ENCODE assay signal across 8 cellular contexts in genomic region chr17:64504769-64505319, GRCh38. TPM values are rescaled to one million over a fixed set of nuclear protein-coding genes. Genes with fewer than 3 reads are reported as not detected.
DNase-seq lines count a peak whose midpoint lies in the region; ATAC-seq and TF ChIP-seq lines count a peak whose summit lies in the region.

No MANE protein-coding gene starts in this region.

- H3K27ac Mint-ChIP-seq in MCF 10A (ENCODE audit: low read depth, unreplicated experiment), result peak overlapping the region; percentile 100

- H3K36me3 Mint-ChIP-seq in MCF 10A (ENCODE audit: insufficient read depth, unreplicated experiment), result peaks cover 76% of the 10 kb centered on the region

- ATAC-seq in HG03460 (IDR thresholded peaks at IDR 0.05; ENCODE audit: unreplicated experiment), result no peak
- ATAC-seq in GM18873 (IDR thresholded peaks at IDR 0.05; ENCODE audit: low FRiP score, unreplicated experiment), result no peak

- TF ChIP-seq CTCF in AG04450 (IDR thresholded peaks at IDR 0.05; ENCODE audit: low read depth, low read length) (no peak), MCF 10A (IDR thresholded peaks at IDR 0.05; ENCODE audit: unreplicated experiment) (no peak)

- H3K4me1 ChIP-seq in HUES6 (ENCODE audit: control insufficient read depth, insufficient read depth, low read length) (0 out of 2 replicates have a peak, but pooled peaks cover 11% of the 10 kb centered on the region), mesodermal cell (ENCODE audit: control insufficient read depth, insufficient read depth, low read length, poor library complexity, severe bottlenecking) (peaks cover 38% of the 10 kb centered on the region)

- POLR2A ChIA-PET in AG04450 (lab: Yijun Ruan, JAX), result interaction anchor here (0.7 to 2.9 kb wide), 18 partner anchors 8 to 731 kb away, joined by 3 to 77 read pairs (median 5); partner anchors contain the start of genes CCDC47, DDX42 and POLG2
- POLR2A ChIA-PET in MCF 10A (lab: Yijun Ruan, JAX), result interaction anchor here (0.6 to 6.5 kb wide), 43 partner anchors 8 to 882 kb away, joined by 3 to 225 read pairs (median 4); partner anchors contain the start of genes MILR1, PECAM1, POLG2 and SMURF2

- H3K4me3 ChIP-seq in AG04450 (ENCODE audit: low read depth, low read length) (peak overlapping the region; percentile 94), HUES6 (ENCODE audit: low read depth, low read length) (peak overlapping the region; percentile 91), mesodermal cell (ENCODE audit: extremely low read depth, insufficient read depth, low read length, poor library complexity, severe bottlenecking) (peak overlapping the region; percentile 98)

- H3K9me3 ChIP-seq in AG04450 (ENCODE audit: control insufficient read depth, insufficient read depth, low read length) (peaks cover 3% of the 10 kb centered on the region; the same call in 1 of the 2 replicates), HUES6 (ENCODE audit: control insufficient read depth, insufficient read depth, low read depth, low read length) (no peaks in the 10 kb centered on the region), mesodermal cell (ENCODE audit: control insufficient read depth, low read length) (no peaks in the 10 kb centered on the region)

- H3K27me3 ChIP-seq in AG04450 (ENCODE audit: control insufficient read depth, insufficient read depth, low read length), result no peaks in the 10 kb centered on the region
- H3K27me3 ChIP-seq in HUES6 (ENCODE audit: control insufficient read depth, insufficient read depth, low read length), result no peaks in the 10 kb centered on the region

- CTCF ChIA-PET in AG04450 (lab: Charles Lee) (interaction anchor here (0.8 to 3.0 kb wide), 2 partner anchors 12 to 13 kb away, joined by 3 to 14 read pairs; no protein-coding TSS in a partner anchor), MCF 10A (lab: Yijun Ruan, JAX) (interaction anchor here (0.6 to 0.8 kb wide), 3 partner anchors 85 to 232 kb away, joined by 3 to 4 read pairs (median 3); no protein-coding TSS in a partner anchor)

- WGBS in mesodermal cell (ENCODE audit: insufficient coverage in 2 of 2), 2 experiments, result 3% methylated on average over 12 to 13 of the region's 13 CpGs

- H3K27me3 Mint-ChIP-seq in MCF 10A (ENCODE audit: insufficient read depth, unreplicated experiment), result no peaks in the 10 kb centered on the region

- peaks cover 51% of the 10 kb centered on the region for H3K4me1 Mint-ChIP-seq in MCF 10A (ENCODE audit: insufficient read depth, unreplicated experiment)

- H3K27ac ChIP-seq in AG04450 (ENCODE audit: low read depth, low read length), result peak overlapping the region; percentile 99
- H3K27ac ChIP-seq in HUES6 (ENCODE audit: low read depth, low read length), result peak overlapping the region; percentile 99
- H3K27ac ChIP-seq in mesodermal cell (ENCODE audit: low read depth, low read length, severe bottlenecking), result peak overlapping the region; percentile 98

- peak overlapping the region; percentile 100 for H3K9ac ChIP-seq in HUES6 (ENCODE audit: low read length)

- DNase-seq in AG04450 (ENCODE audit: low read depth, low spot score) (no peak), MCF 10A (ENCODE audit: unreplicated experiment) (no peak), T-helper 9 cell (no peak)
- no peak for DNase-seq in activated CD8-positive, alpha-beta memory T cell treated with anti-CD3 and anti-CD28 coated beads, Interleukin-2, amount 50 U/mL, for 48 hours

- H3K4me3 Mint-ChIP-seq in MCF 10A (ENCODE audit: unreplicated experiment), result peak overlapping the region; percentile 99

- H3K9me3 Mint-ChIP-seq in MCF 10A (ENCODE audit: unreplicated experiment), result no peaks in the 10 kb centered on the region

- no TSS peak for BruUV-seq in MCF 10A (replicated peaks; lab: Mats Ljungman, UMichigan)

- intact Hi-C loops in MCF 10A (cut with micrococcal nuclease), result loop anchor here (1.0 kb wide), 1 partner anchor 8 kb away; the partner anchor contains the start of gene POLG2

- H3K36me3 ChIP-seq in HUES6 (ENCODE audit: control insufficient read depth, insufficient read depth, low read length) (peaks cover 67% of the 10 kb centered on the region), mesodermal cell (ENCODE audit: control insufficient read depth, insufficient read depth, low read length) (peaks cover 63% of the 10 kb centered on the region)

RNA-seq across cellular contexts. Expression of gene DDX5, which starts 1.2 kb away (rescaled TPM):
- polyA plus RNA-seq in AG04450 (2011; rRNA removed), result 722 and 915 TPM in 2 replicates
- 642 and 842 TPM in 2 replicates for polyA minus RNA-seq in AG04450 (2011; rRNA and poly(A)+ RNA removed)
- total RNA-seq in MCF 10A (2022), result 832 and 905 TPM in 2 replicates
- polyA plus RNA-seq in mesodermal cell (2013, experiment 1 of 2), result 516 TPM
- 561 TPM for polyA plus RNA-seq in mesodermal cell (2013, experiment 2 of 2)

RNA-seq across cellular contexts. Expression of gene CEP95, which starts 1.9 kb away (rescaled TPM):
- 18.6 and 29.8 TPM in 2 replicates for polyA plus RNA-seq in AG04450 (2011; rRNA removed)
- polyA minus RNA-seq in AG04450 (2011; rRNA and poly(A)+ RNA removed), result 20.1 and 23.8 TPM in 2 replicates
- 57.2 and 61.6 TPM in 2 replicates for total RNA-seq in MCF 10A (2022)
- 42.0 TPM for polyA plus RNA-seq in mesodermal cell (2013, experiment 1 of 2)
- polyA plus RNA-seq in mesodermal cell (2013, experiment 2 of 2), result 54.5 TPM

RNA-seq across cellular contexts. Expression of gene POLG2, which starts 8.0 kb away (rescaled TPM):
- 6.6 and 9.2 TPM in 2 replicates for polyA plus RNA-seq in AG04450 (2011; rRNA removed)
- 7.4 and 8.0 TPM in 2 replicates for polyA minus RNA-seq in AG04450 (2011; rRNA and poly(A)+ RNA removed)
- total RNA-seq in MCF 10A (2022), result 27.5 and 29.4 TPM in 2 replicates
- polyA plus RNA-seq in mesodermal cell (2013, experiment 1 of 2), result 15.3 TPM
- 17.5 TPM for polyA plus RNA-seq in mesodermal cell (2013, experiment 2 of 2)

RNA-seq across cellular contexts. Expression of gene MILR1, which starts 55.9 kb away (rescaled TPM):
- 5.1 and 5.4 TPM in 2 replicates for polyA plus RNA-seq in AG04450 (2011; rRNA removed)
- 2.8 and 3.7 TPM in 2 replicates for polyA minus RNA-seq in AG04450 (2011; rRNA and poly(A)+ RNA removed)
- total RNA-seq in MCF 10A (2022), result 9.8 and 15.8 TPM in 2 replicates
- 0.37 TPM for polyA plus RNA-seq in mesodermal cell (2013, experiment 1 of 2)
- not detected for polyA plus RNA-seq in mesodermal cell (2013, experiment 2 of 2)
